In the genomic region with DNA sequence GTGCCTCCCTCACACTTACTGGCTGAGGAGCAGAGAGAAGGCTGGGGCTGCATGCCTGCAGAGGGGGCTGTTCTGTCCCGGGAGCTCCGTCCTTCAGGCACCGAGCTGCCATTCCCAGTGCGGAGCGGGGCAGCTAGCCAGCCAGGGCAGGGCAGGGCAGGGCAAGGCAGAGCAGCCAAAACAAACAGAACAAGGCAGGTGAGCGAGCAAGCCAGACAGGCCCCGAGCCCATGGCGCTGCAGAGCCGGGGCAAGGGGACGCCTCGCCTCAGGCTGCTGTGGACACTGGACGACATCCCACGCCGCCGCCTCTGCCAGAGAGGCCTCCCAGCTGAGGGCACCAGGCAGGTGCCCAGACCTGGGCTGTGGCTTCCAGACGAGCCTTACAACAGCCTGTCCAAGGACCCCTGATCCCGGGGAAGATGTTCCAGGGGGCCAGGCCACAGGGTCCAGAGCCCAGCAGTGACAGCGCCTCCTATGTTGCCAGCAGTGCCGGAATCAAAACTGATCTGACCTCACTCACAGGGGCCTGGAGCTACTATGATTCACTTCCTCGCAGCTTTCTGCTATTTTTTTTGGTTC, we compare ENCODE assay signal across 13 cellular contexts. TPM values are rescaled to one million over a fixed set of nuclear protein-coding genes. Genes with fewer than 3 reads are reported as not detected.
DNase-seq lines count a peak whose midpoint lies in the region; ATAC-seq and TF ChIP-seq lines count a peak whose summit lies in the region.
"Had no signal": no experiment of that assay in that cellular context is flagged by ENCODE, and none has a peak within 500 bp of the region (broad histone marks: within the 10 kb centered on the region; RNA-seq: fewer than 3 reads in every experiment).

No MANE protein-coding gene starts in this region.

- peak overlapping the region; percentile 67 for H3K27ac Mint-ChIP-seq in activated T-cell treated with anti-CD3 and anti-CD28 coated beads, Interleukin-2, amount 50 U/mL, for 72 hours

- H3K27me3 Mint-ChIP-seq in activated T-cell treated with anti-CD3 and anti-CD28 coated beads, Interleukin-2, amount 50 U/mL, for 72 hours (ENCODE audit: low read depth) = no peaks in the 10 kb centered on the region
- H3K27me3 Mint-ChIP-seq in activated T-cell treated with anti-CD3 and anti-CD28 coated beads, Interleukin-2, amount 50 U/mL, for 4 hours (ENCODE audit: low read depth) = no peaks in the 10 kb centered on the region
- H3K27me3 Mint-ChIP-seq: activated CD4-positive, alpha-beta T cell treated with anti-CD3 and anti-CD28 coated beads, Interleukin-2, amount 10 ng/mL, durations not matched to agents 24 days and 14 days; brain had no signal

- H3K9me3 ChIP-seq in lung (ENCODE audit: control insufficient read depth in 2 of 2, insufficient read depth in 1 of 2, low read length in 1 of 2) = no peaks in the 10 kb centered on the region

- H3K36me3 Mint-ChIP-seq in activated T-cell treated with anti-CD3 and anti-CD28 coated beads, Interleukin-2, amount 50 U/mL, for 72 hours (ENCODE audit: insufficient read depth in 2 of 2) = no peaks in the 10 kb centered on the region
- H3K36me3 Mint-ChIP-seq in activated T-cell treated with anti-CD3 and anti-CD28 coated beads, Interleukin-2, amount 50 U/mL, for 4 hours (ENCODE audit: insufficient read depth) = peaks cover 12% of the 10 kb centered on the region

- peaks cover 0 to 5% of the 10 kb centered on the region in 2 donors for H3K4me1 ChIP-seq in lung (ENCODE audit: control insufficient read depth in 2 of 2, insufficient read depth in 2 of 2, low read length in 2 of 2)

- no peaks in the 10 kb centered on the region for H3K9me3 Mint-ChIP-seq in activated T-cell treated with anti-CD3 and anti-CD28 coated beads, Interleukin-2, amount 50 U/mL, for 72 hours
- no peaks in the 10 kb centered on the region for H3K9me3 Mint-ChIP-seq in activated T-cell treated with anti-CD3 and anti-CD28 coated beads, Interleukin-2, amount 50 U/mL, for 4 hours
- H3K9me3 Mint-ChIP-seq: activated CD4-positive, alpha-beta T cell treated with anti-CD3 and anti-CD28 coated beads, Interleukin-2, amount 10 ng/mL, durations not matched to agents 24 days and 14 days; brain had no signal

- ATAC-seq in activated T-cell treated with anti-CD3 and anti-CD28 coated beads, Interleukin-2, amount 50 U/mL, for 72 hours (replicated peaks in 1 of 2) = no peak
- ATAC-seq in activated T-cell treated with anti-CD3 and anti-CD28 coated beads, Interleukin-2, amount 50 U/mL, for 4 hours = no peak
- ATAC-seq in lung (ENCODE audit: insufficient read depth, low FRiP score) = peak; percentile 72
- ATAC-seq in GM18868 (IDR thresholded peaks at IDR 0.05; ENCODE audit: unreplicated experiment) = no peak

- WGBS in lung, 2 donors = 64 to 82% methylated on average over 20 of the region's 20 CpGs

- TF ChIP-seq CTCF in epithelial cell of esophagus (IDR thresholded peaks at IDR 0.05; ENCODE audit: insufficient read depth, low read depth, low read length, missing control alignments) (peak; percentile 5), lung (IDR thresholded peaks at IDR 0.05; ENCODE audit: control extremely low read depth, extremely low read depth) (no peak)

- H3K27ac ChIP-seq in lung (ENCODE audit: low read depth in 1 of 2, low read length in 1 of 2) = peak overlapping the region in 1 of 2 donors; percentile 48

- no peak overlapping the region for H3K4me3 Mint-ChIP-seq in activated T-cell treated with anti-CD3 and anti-CD28 coated beads, Interleukin-2, amount 50 U/mL, for 72 hours
- H3K4me3 Mint-ChIP-seq in activated T-cell treated with anti-CD3 and anti-CD28 coated beads, Interleukin-2, amount 50 U/mL, for 4 hours = no peak overlapping the region
- H3K4me3 Mint-ChIP-seq: activated CD4-positive, alpha-beta T cell treated with anti-CD3 and anti-CD28 coated beads, Interleukin-2, amount 10 ng/mL, durations not matched to agents 24 days and 14 days; brain had no signal

- no peaks in the 10 kb centered on the region for H3K27me3 ChIP-seq in lung (ENCODE audit: control insufficient read depth, insufficient read depth)

- H3K4me3 ChIP-seq in epithelial cell of esophagus (ENCODE audit: low read length) = no peak overlapping the region
- no peak overlapping the region for H3K4me3 ChIP-seq in lung

- peaks cover 0 to 35% of the 10 kb centered on the region in 2 donors for H3K36me3 ChIP-seq in lung (ENCODE audit: control insufficient read depth in 2 of 2, insufficient read depth in 2 of 2, low read length in 2 of 2)

- no peak for DNase-seq in activated T-cell treated with anti-CD3 and anti-CD28 coated beads, Interleukin-2, amount 50 U/mL, for 72 hours
- no peak for DNase-seq in activated T-cell treated with anti-CD3 and anti-CD28 coated beads, Interleukin-2, amount 50 U/mL, for 4 hours
- DNase-seq in epithelial cell of esophagus (ENCODE audit: low read depth) (peak; percentile 43), lung (ENCODE audit: low spot score) (peak; percentile 83), ureter (ENCODE audit: low spot score) (peak; percentile 72), GDM1 (lab: John Stamatoyannopoulos, UW) (no peak), NCI-H1417 (lab: John Stamatoyannopoulos, UW) (no peak)
- DNase-seq: ACHN; activated CD4-positive, alpha-beta T cell treated with anti-CD3 and anti-CD28 coated beads, Interleukin-2, amount 10 ng/mL, durations not matched to agents 24 days and 14 days; NCI-H1105; stimulated activated CD4-positive, alpha-beta T cell treated with anti-CD3 and anti-CD28 coated beads, Interleukin-12 subunit alpha, Interleukin-12 subunit beta, amount 100 ng/mL, for 4 hours had no signal

- no peaks in the 10 kb centered on the region for H3K4me1 Mint-ChIP-seq in activated T-cell treated with anti-CD3 and anti-CD28 coated beads, Interleukin-2, amount 50 U/mL, for 72 hours (ENCODE audit: low read depth)
- no peaks in the 10 kb centered on the region for H3K4me1 Mint-ChIP-seq in activated T-cell treated with anti-CD3 and anti-CD28 coated beads, Interleukin-2, amount 50 U/mL, for 4 hours (ENCODE audit: low read depth)
- H3K4me1 Mint-ChIP-seq: activated CD4-positive, alpha-beta T cell treated with anti-CD3 and anti-CD28 coated beads, Interleukin-2, amount 10 ng/mL, durations not matched to agents 24 days and 14 days; brain had no signal

RNA-seq across cellular contexts. Expression of a gene that starts 8.2 kb away (rescaled TPM):
- total RNA-seq in activated T-cell treated with anti-CD3 and anti-CD28 coated beads, Interleukin-2, amount 50 U/mL, for 72 hours = 100 to 1,000 TPM; 120 to 127 TPM
- 10 to 100 TPM; 51.1 to 67.1 (median 58.7) TPM for total RNA-seq in activated T-cell treated with anti-CD3 and anti-CD28 coated beads, Interleukin-2, amount 50 U/mL, for 4 hours
- total RNA-seq in lung (10 to 100 TPM; 30.8 to 38.7 TPM), ureter (37.5 TPM)
- polyA plus RNA-seq in lung = 10 to 100 TPM; 10.9 to 35.3 TPM

RNA-seq across cellular contexts. Expression of a gene that starts 34.2 kb away (rescaled TPM):
- total RNA-seq in activated T-cell treated with anti-CD3 and anti-CD28 coated beads, Interleukin-2, amount 50 U/mL, for 72 hours = 10 to 100 TPM; 72.0 to 81.3 TPM
- total RNA-seq in activated T-cell treated with anti-CD3 and anti-CD28 coated beads, Interleukin-2, amount 50 U/mL, for 4 hours = 10 to 100 TPM; 31.3 to 41.2 (median 40.5) TPM
- total RNA-seq in lung (100 to 1,000 TPM in 1 of 2 donors, 10 to 100 TPM in 1; 78.0 to 108 TPM), ureter (129 TPM)
- 100 to 1,000 TPM in 1 of 2 donors, 10 to 100 TPM in 1; 70.3 to 113 TPM for polyA plus RNA-seq in lung

RNA-seq across cellular contexts. Expression of a gene that starts 37.8 kb away (rescaled TPM):
- 10 to 100 TPM; 22.5 to 23.5 TPM for total RNA-seq in activated T-cell treated with anti-CD3 and anti-CD28 coated beads, Interleukin-2, amount 50 U/mL, for 72 hours
- 10 to 100 TPM; 34.7 to 35.9 (median 35.9) TPM for total RNA-seq in activated T-cell treated with anti-CD3 and anti-CD28 coated beads, Interleukin-2, amount 50 U/mL, for 4 hours
- total RNA-seq in lung (10 to 100 TPM; 18.7 to 22.5 TPM), ureter (14.9 TPM)
- polyA plus RNA-seq in lung = 10 to 100 TPM; 53.2 to 88.3 TPM

RNA-seq across cellular contexts. Expression of a gene that starts 54.8 kb away (rescaled TPM):
- total RNA-seq in activated T-cell treated with anti-CD3 and anti-CD28 coated beads, Interleukin-2, amount 50 U/mL, for 72 hours = 10 to 100 TPM; 25.0 to 30.3 TPM
- 10 to 100 TPM; 14.5 to 20.7 (median 16.6) TPM for total RNA-seq in activated T-cell treated with anti-CD3 and anti-CD28 coated beads, Interleukin-2, amount 50 U/mL, for 4 hours
- 10 to 100 TPM; 38.6 to 41.1 TPM for total RNA-seq in lung
- 10 to 100 TPM; 15.8 to 19.4 TPM for polyA plus RNA-seq in lung
- total RNA-seq in ureter = 80.5 TPM

Comparison
In these comparisons a context has a peak if more than half of its experiments do, and no peak if none do; other contexts are left out.
1. DNase-seq: peak in epithelial cell of esophagus (single experiment), lung (single experiment) and ureter (single experiment); none in activated T-cell treated with anti-CD3 and anti-CD28 coated beads, Interleukin-2, amount 50 U/mL, for 72 hours (0 of 2), activated T-cell treated with anti-CD3 and anti-CD28 coated beads, Interleukin-2, amount 50 U/mL, for 4 hours (single experiment), GDM1 (single experiment) and NCI-H1417 (0 of 3).